Comparison of ENCODE assay signal across 23 cellular contexts in genomic region chr1:180278791-180279432, GRCh38. TPM values are rescaled to one million over a fixed set of nuclear protein-coding genes. Genes with fewer than 3 reads are reported as not detected.
DNase-seq lines count a peak whose midpoint lies in the region; ATAC-seq lines count a peak whose summit lies in the region.
"Had no signal": no experiment of that assay in that cellular context is flagged by ENCODE, and none has a peak within 500 bp of the region (broad histone marks: within the 10 kb centered on the region; RNA-seq: fewer than 3 reads in every experiment).

No MANE protein-coding gene starts in this region.

- H3K27me3 Mint-ChIP-seq in stimulated activated memory B cell treated with anti-CD40 and anti-IgM and Interleukin-4, amounts not matched to agents 10 μg/mL and 1 μg/mL and 100 μg/mL, for 72 hours, result no peaks in the 10 kb centered on the region
- H3K27me3 Mint-ChIP-seq: activated CD4-positive, alpha-beta T cell treated with anti-CD3 and anti-CD28 coated beads, Interleukin-2, amount 10 ng/mL, durations not matched to agents 24 days and 14 days; brain; IgD-negative memory B cell had no signal

- intact Hi-C loops in left cardiac atrium (cut with DNase I), result no loop called here

- H3K4me1 ChIP-seq in SJSA1 (replicated peaks), result peaks cover 53% of the 10 kb centered on the region
- H3K4me1 ChIP-seq: esophagus muscularis mucosa had no signal

- H3K4me3 Mint-ChIP-seq in stimulated activated memory B cell treated with anti-CD40 and anti-IgM and Interleukin-4, amounts not matched to agents 10 μg/mL and 1 μg/mL and 100 μg/mL, for 72 hours, result no peak overlapping the region
- H3K4me3 Mint-ChIP-seq: activated CD4-positive, alpha-beta T cell treated with anti-CD3 and anti-CD28 coated beads, Interleukin-2, amount 10 ng/mL, durations not matched to agents 24 days and 14 days; brain; HFFc6; IgD-negative memory B cell; stimulated activated effector memory CD8-positive, alpha-beta T cell treated with anti-CD3 and anti-CD28 coated beads, Interleukin-12 subunit alpha, Interleukin-12 subunit beta, amount 100 ng/mL, for 72 hours had no signal

- DNase-seq in Kasumi-1 (lab: John Stamatoyannopoulos, UW) (peak; percentile 53 to 55), SJSA1 (ENCODE audit: low read depth in 1 of 2, low spot score in 2 of 2) (peak; percentile 58 to 91), left cardiac atrium (no peak), NCI-H226 (no peak), GM19240 (ENCODE audit: insufficient read length, low spot score) (no peak), HuH-7.5 (ENCODE audit: low spot score) (no peak)
- DNase-seq in stimulated activated CD8-positive, alpha-beta memory T cell treated with anti-CD3 and anti-CD28 coated beads, Interleukin-4, amount 100 ng/mL, for 48 hours, result no peak
- DNase-seq: activated CD4-positive, alpha-beta T cell treated with anti-CD3 and anti-CD28 coated beads, Interleukin-2, amount 10 ng/mL, durations not matched to agents 24 days and 14 days; activated naive CD4-positive, alpha-beta T cell; dorsolateral prefrontal cortex; HFFc6; kidney; ovary; SHP77; T-helper 9 cell had no signal

- ATAC-seq in left cardiac atrium, result peak; percentile 44 to 69
- peak; percentile 67 for ATAC-seq in stimulated activated memory B cell treated with anti-CD40 and anti-IgM and Interleukin-4, amounts not matched to agents 10 μg/mL and 1 μg/mL and 100 μg/mL, for 72 hours
- ATAC-seq: stimulated activated effector memory CD8-positive, alpha-beta T cell treated with anti-CD3 and anti-CD28 coated beads, Interleukin-12 subunit alpha, Interleukin-12 subunit beta, amount 100 ng/mL, for 72 hours had no signal

- no peaks in the 10 kb centered on the region for H3K9me3 ChIP-seq in SJSA1 (replicated peaks)
- H3K9me3 ChIP-seq: esophagus muscularis mucosa, ovary, tibial nerve had no signal

- no peaks in the 10 kb centered on the region for H3K9me3 Mint-ChIP-seq in stimulated activated memory B cell treated with anti-CD40 and anti-IgM and Interleukin-4, amounts not matched to agents 10 μg/mL and 1 μg/mL and 100 μg/mL, for 72 hours
- H3K9me3 Mint-ChIP-seq: activated CD4-positive, alpha-beta T cell treated with anti-CD3 and anti-CD28 coated beads, Interleukin-2, amount 10 ng/mL, durations not matched to agents 24 days and 14 days; brain; HFFc6; stimulated activated effector memory CD8-positive, alpha-beta T cell treated with anti-CD3 and anti-CD28 coated beads, Interleukin-12 subunit alpha, Interleukin-12 subunit beta, amount 100 ng/mL, for 72 hours had no signal

- H3K27me3 ChIP-seq in SJSA1 (replicated peaks), result no peaks in the 10 kb centered on the region
- H3K27me3 ChIP-seq: dorsolateral prefrontal cortex, esophagus muscularis mucosa, hepatocyte, ovary, tibial nerve had no signal

- peaks cover 44% of the 10 kb centered on the region for H3K36me3 ChIP-seq in SJSA1
- H3K36me3 ChIP-seq: ovary had no signal

- no peak overlapping the region for H3K27ac Mint-ChIP-seq in stimulated activated memory B cell treated with anti-CD40 and anti-IgM and Interleukin-4, amounts not matched to agents 10 μg/mL and 1 μg/mL and 100 μg/mL, for 72 hours
- H3K27ac Mint-ChIP-seq: activated CD4-positive, alpha-beta T cell treated with anti-CD3 and anti-CD28 coated beads, Interleukin-2, amount 10 ng/mL, durations not matched to agents 24 days and 14 days; brain; HFFc6; IgD-negative memory B cell; stimulated activated effector memory CD8-positive, alpha-beta T cell treated with anti-CD3 and anti-CD28 coated beads, Interleukin-12 subunit alpha, Interleukin-12 subunit beta, amount 100 ng/mL, for 72 hours had no signal

- H3K36me3 Mint-ChIP-seq in stimulated activated memory B cell treated with anti-CD40 and anti-IgM and Interleukin-4, amounts not matched to agents 10 μg/mL and 1 μg/mL and 100 μg/mL, for 72 hours, result peaks cover 76% of the 10 kb centered on the region

- peaks cover 8% of the 10 kb centered on the region for H3K4me1 Mint-ChIP-seq in stimulated activated memory B cell treated with anti-CD40 and anti-IgM and Interleukin-4, amounts not matched to agents 10 μg/mL and 1 μg/mL and 100 μg/mL, for 72 hours
- H3K4me1 Mint-ChIP-seq: activated CD4-positive, alpha-beta T cell treated with anti-CD3 and anti-CD28 coated beads, Interleukin-2, amount 10 ng/mL, durations not matched to agents 24 days and 14 days; stimulated activated effector memory CD8-positive, alpha-beta T cell treated with anti-CD3 and anti-CD28 coated beads, Interleukin-12 subunit alpha, Interleukin-12 subunit beta, amount 100 ng/mL, for 72 hours had no signal

- peak overlapping the region; percentile 85 for H3K27ac ChIP-seq in SJSA1
- H3K27ac ChIP-seq: dorsolateral prefrontal cortex, esophagus muscularis mucosa, hepatocyte, ovary had no signal

- 0 out of 2 replicates have a peak overlapping the region, but pooled peaks have one; percentile 1 for H3K4me3 ChIP-seq in SJSA1
- H3K4me3 ChIP-seq: dorsolateral prefrontal cortex, esophagus muscularis mucosa, hepatocyte, ovary, skin epidermis, tibial nerve had no signal

RNA-seq across cellular contexts. Expression of gene LHX4, which starts 48.8 kb away (rescaled TPM):
- total RNA-seq in SJSA1 (2014; rRNA removed; shearing (Covaris generic)), result 4.6 and 6.4 TPM in 2 replicates
- not detected for total RNA-seq in left cardiac atrium
- total RNA-seq: activated CD4-positive, alpha-beta T cell treated with anti-CD3 and anti-CD28 coated beads, Interleukin-2, amount 10 ng/mL, durations not matched to agents 24 days and 14 days; esophagus muscularis mucosa; kidney; ovary; tibial nerve had no signal

Comparison
In these comparisons a context has a peak if more than half of its experiments do, and no peak if none do; other contexts are left out.
1. DNase-seq: peak in Kasumi-1 (2 of 2) and SJSA1 (2 of 2); none in left cardiac atrium (single experiment), stimulated activated CD8-positive, alpha-beta memory T cell treated with anti-CD3 and anti-CD28 coated beads, Interleukin-4, amount 100 ng/mL, for 48 hours (single experiment), NCI-H226 (single experiment), GM19240 (single experiment) and HuH-7.5 (single experiment).